ENCODE assay signal across 23 cellular contexts in the genomic region with DNA sequence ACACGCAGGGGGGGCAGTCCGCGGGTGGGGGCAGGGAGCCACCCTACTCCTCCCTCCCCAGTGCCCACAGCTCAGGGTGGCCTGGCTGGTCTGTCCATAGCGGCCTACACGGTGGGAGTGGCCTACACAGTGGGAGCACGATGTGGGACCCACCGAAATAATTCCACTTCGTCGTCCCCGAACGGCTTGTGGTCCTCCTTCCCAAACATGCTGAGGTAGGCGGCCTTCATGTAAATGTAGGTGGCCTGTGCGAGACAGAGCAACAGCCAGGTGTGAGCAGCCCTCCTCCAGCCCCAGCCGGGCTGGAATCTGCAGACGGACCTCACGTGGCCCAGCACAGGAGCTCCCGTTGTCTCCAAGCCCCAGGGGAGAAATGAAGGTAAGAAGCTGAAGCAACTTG. TPM values are rescaled to one million over a fixed set of nuclear protein-coding genes. Genes with fewer than 3 reads are reported as not detected.
DNase-seq lines count a peak whose midpoint lies in the region; ATAC-seq and TF ChIP-seq lines count a peak whose summit lies in the region.
"Had no signal": no experiment of that assay in that cellular context is flagged by ENCODE, and none has a peak within 500 bp of the region (broad histone marks: within the 10 kb centered on the region; RNA-seq: fewer than 3 reads in every experiment).

No MANE protein-coding gene starts in this region.

- ATAC-seq in WTC11: 0 out of 2 replicates have a peak, but pooled peaks have one; percentile 4
- ATAC-seq in foreskin keratinocyte: no peak
- no peak for ATAC-seq in GM19324 (IDR thresholded peaks at IDR 0.05; ENCODE audit: low FRiP score, unreplicated experiment)

- H3K56ac ChIP-seq in mesendoderm (ENCODE audit: low read length): no peak overlapping the region

- H2BK120ac ChIP-seq in mesendoderm (ENCODE audit: low read depth, low read length): no peak overlapping the region

- H3K9me3 Mint-ChIP-seq in WTC11: peaks cover 9% of the 10 kb centered on the region; the same call in 1 of the 2 replicates
- H3K9me3 Mint-ChIP-seq: dendritic cell treated with granulocyte-macrophage colony-stimulating factor and Interleukin-4, amounts not matched to agents 40 ng/mL and 50 ng/mL, for 4 days had no signal

- no peaks in the 10 kb centered on the region for H3K79me2 ChIP-seq in mesendoderm (ENCODE audit: control insufficient read depth, insufficient read depth, low read length)

- H3K4me3 Mint-ChIP-seq in WTC11: no peak overlapping the region

- H3K23ac ChIP-seq in mesendoderm (ENCODE audit: low read length): no peak overlapping the region

- H3K4me2 ChIP-seq in mesendoderm (ENCODE audit: low read length): no peak overlapping the region
- H3K4me2 ChIP-seq: KMS-11 had no signal

- no CpG with 5 or more reads among the region's 17 CpGs for WGBS in mesendoderm (ENCODE audit: extremely low coverage, insufficient coverage, low lambda C conversion rate)
- 91 to 93% methylated on average over 14 to 17 of the region's 17 CpGs for WGBS in tibial nerve, 2 donors

- H3K4me3 ChIP-seq in right atrium auricular region: no peak overlapping the region
- H3K4me3 ChIP-seq in mesendoderm (ENCODE audit: low read length): no peak overlapping the region
- no peak overlapping the region for H3K4me3 ChIP-seq in tibial nerve

- H3K9ac ChIP-seq in mesendoderm (ENCODE audit: low read length): no peak overlapping the region
- H3K9ac ChIP-seq: KMS-11 had no signal

- no peak overlapping the region for H3K4ac ChIP-seq in mesendoderm (ENCODE audit: low read depth, low read length)

- peak; percentile 56 for DNase-seq in cardiac septum (ENCODE audit: low spot score)
- no peak for DNase-seq in right atrium auricular region (ENCODE audit: low spot score)
- DNase-seq in WTC11 (ENCODE audit: low spot score): no peak
- no peak for DNase-seq in mesendoderm
- no peak for DNase-seq in foreskin keratinocyte
- DNase-seq in T-helper 9 cell: no peak
- DNase-seq in tibial nerve (ENCODE audit: low spot score in 2 of 2): no peak
- DNase-seq: activated CD4-positive, alpha-beta T cell treated with anti-CD3 and anti-CD28 coated beads, Interleukin-2, amount 50 U/mL, for 4 hours; activated gamma-delta T cell treated with Interleukin-2 at 50 U/mL for 16 hours; left lung; NCI-H146; NCI-H524; NK-92 treated with Interleukin-12 subunit alpha and Interleukin-12 subunit beta, amount 100 ng/mL, for 24 hours; occipital lobe; stimulated activated CD8-positive, alpha-beta memory T cell treated with anti-CD3 and anti-CD28 coated beads, Interleukin-4, amount 100 ng/mL, for 48 hours; T-helper 17 cell; upper lobe of left lung; WERI-Rb-1 had no signal

- H3K27ac Mint-ChIP-seq in WTC11: no peak overlapping the region
- H3K27ac Mint-ChIP-seq: T-helper 17 cell had no signal

- no peak overlapping the region for H2BK5ac ChIP-seq in mesendoderm (ENCODE audit: low read length)

- POLR2A ChIA-PET in WTC11 (lab: Charles Lee): interaction anchor here (1.4 kb wide), 1 partner anchor 10 kb away, joined by 3 read pairs; no protein-coding TSS in a partner anchor

- H3K36me3 Mint-ChIP-seq in WTC11: 0 out of 2 replicates have a peak, but pooled peaks cover 2% of the 10 kb centered on the region

- intact Hi-C loops in cardiac septum (cut with DNase I): loop anchor here (2.0 to 10.0 kb wide), 3 partner anchors 59 to 239 kb away; partner anchors contain the start of gene RNF11

- no peaks in the 10 kb centered on the region for H3K79me1 ChIP-seq in mesendoderm (ENCODE audit: low read length)

- no peaks in the 10 kb centered on the region for H3K27me3 ChIP-seq in right atrium auricular region
- no peaks in the 10 kb centered on the region for H3K27me3 ChIP-seq in mesendoderm (ENCODE audit: insufficient read depth, low read length, poor library complexity)
- no peaks in the 10 kb centered on the region for H3K27me3 ChIP-seq in foreskin keratinocyte
- H3K27me3 ChIP-seq in tibial nerve: no peaks in the 10 kb centered on the region
- H3K27me3 ChIP-seq: BLaER1, heart left ventricle, left lung, upper lobe of left lung had no signal

- TF ChIP-seq POLR2A in tibial nerve (IDR thresholded peaks at IDR 0.05): no peak

- TF ChIP-seq CTCF in right atrium auricular region (IDR thresholded peaks at IDR 0.05) (no peak), WTC11 (IDR thresholded peaks at IDR 0.05) (no peak), foreskin keratinocyte (conservative IDR thresholded peaks at IDR 0.05) (no peak), tibial nerve (IDR thresholded peaks at IDR 0.05) (no peak)

- no peak overlapping the region for H3K27ac ChIP-seq in right atrium auricular region
- no peak overlapping the region for H3K27ac ChIP-seq in mesendoderm (ENCODE audit: low read depth, low read length)
- H3K27ac ChIP-seq in foreskin keratinocyte: no peak overlapping the region
- no peak overlapping the region for H3K27ac ChIP-seq in tibial nerve
- H3K27ac ChIP-seq: BLaER1, KMS-11, left lung had no signal

- H3K9me3 ChIP-seq in right atrium auricular region (no peaks in the 10 kb centered on the region), tibial nerve (no peaks in the 10 kb centered on the region)
- H3K9me3 ChIP-seq: heart left ventricle, left lung, upper lobe of left lung had no signal

- CTCF ChIA-PET in WTC11 (lab: Charles Lee): interaction anchor here (1.0 to 3.4 kb wide), 23 partner anchors 9 to 318 kb away, joined by 3 to 46 read pairs (median 6); partner anchors contain the start of genes EPS15 and RNF11

- H3K36me3 ChIP-seq in right atrium auricular region (no peaks in the 10 kb centered on the region), mesendoderm (ENCODE audit: control insufficient read depth, insufficient read depth, low read length) (no peaks in the 10 kb centered on the region), tibial nerve (no peaks in the 10 kb centered on the region)
- H3K36me3 ChIP-seq: BLaER1, heart left ventricle, left lung, upper lobe of left lung had no signal

- peaks cover 13% of the 10 kb centered on the region for H3K27me3 Mint-ChIP-seq in WTC11 (ENCODE audit: low read depth)

- H3K4me1 ChIP-seq in right atrium auricular region (peaks cover 0 to 16% of the 10 kb centered on the region in 2 donors), mesendoderm (ENCODE audit: control insufficient read depth, low read depth, low read length) (peaks cover 2% of the 10 kb centered on the region), foreskin keratinocyte (no peaks in the 10 kb centered on the region), tibial nerve (peaks cover 0 to 13% (median 6%) of the 10 kb centered on the region in 4 donors)

- H2BK15ac ChIP-seq in mesendoderm (replicated peaks; ENCODE audit: low read depth): no peak overlapping the region

- no peak overlapping the region for H3K18ac ChIP-seq in mesendoderm (ENCODE audit: low read length)

- no peak for TF ChIP-seq EP300 in tibial nerve (IDR thresholded peaks at IDR 0.05)

- H4K5ac ChIP-seq in mesendoderm (ENCODE audit: low read length): peak overlapping the region; percentile 50

- no peak overlapping the region for H2AK5ac ChIP-seq in mesendoderm (ENCODE audit: low read length)

- H4K8ac ChIP-seq in mesendoderm (ENCODE audit: low read depth, low read length): no peak overlapping the region

- H3K4me1 Mint-ChIP-seq in WTC11: peaks cover 13% of the 10 kb centered on the region

TF ChIP-seq in WTC11, 78 proteins besides CTCF, POLR2A, EP300 and RAD21 (continues in another document):
- TF ChIP-seq ERG (CRISPR knock-in tag; IDR thresholded peaks at IDR 0.05): no peak
- no peak for TF ChIP-seq TCF7 (CRISPR knock-in tag; IDR thresholded peaks at IDR 0.05; ENCODE audit: low read depth)
- no peak for TF ChIP-seq NR3C1 (CRISPR knock-in tag; conservative IDR thresholded peaks at IDR 0.05; ENCODE audit: low read depth)
- no peak for TF ChIP-seq GTF2I (CRISPR knock-in tag; conservative IDR thresholded peaks at IDR 0.05)
- TF ChIP-seq, protein P1, sequence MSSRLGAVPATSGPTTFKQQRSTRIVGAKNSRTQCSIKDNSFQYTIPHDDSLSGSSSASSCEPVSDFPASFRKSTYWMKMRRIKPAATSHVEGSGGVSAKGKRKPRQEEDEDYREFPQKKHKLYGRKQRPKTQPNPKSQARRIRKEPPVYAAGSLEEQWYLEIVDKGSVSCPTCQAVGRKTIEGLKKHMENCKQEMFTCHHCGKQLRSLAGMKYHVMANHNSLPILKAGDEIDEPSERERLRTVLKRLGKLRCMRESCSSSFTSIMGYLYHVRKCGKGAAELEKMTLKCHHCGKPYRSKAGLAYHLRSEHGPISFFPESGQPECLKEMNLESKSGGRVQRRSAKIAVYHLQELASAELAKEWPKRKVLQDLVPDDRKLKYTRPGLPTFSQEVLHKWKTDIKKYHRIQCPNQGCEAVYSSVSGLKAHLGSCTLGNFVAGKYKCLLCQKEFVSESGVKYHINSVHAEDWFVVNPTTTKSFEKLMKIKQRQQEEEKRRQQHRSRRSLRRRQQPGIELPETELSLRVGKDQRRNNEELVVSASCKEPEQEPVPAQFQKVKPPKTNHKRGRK (CRISPR knock-in tag; IDR thresholded peaks at IDR 0.05; ENCODE audit: borderline replicate concordance): no peak
- TF ChIP-seq, protein P2, sequence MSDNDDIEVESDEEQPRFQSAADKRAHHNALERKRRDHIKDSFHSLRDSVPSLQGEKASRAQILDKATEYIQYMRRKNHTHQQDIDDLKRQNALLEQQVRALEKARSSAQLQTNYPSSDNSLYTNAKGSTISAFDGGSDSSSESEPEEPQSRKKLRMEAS (CRISPR knock-in tag; IDR thresholded peaks at IDR 0.05): no peak

RNA-seq across cellular contexts. Expression of gene TTC39A, which starts 34.4 kb away (rescaled TPM):
- total RNA-seq in cardiac septum (20.3 TPM), right atrium auricular region (10 to 100 TPM; 14.9 to 33.7 TPM), WTC11 (2021) (3.4 to 8.4 TPM (median 5.7 TPM) in 3 replicates), foreskin keratinocyte (0.20 and 0.25 TPM in 2 replicates), tibial nerve (1 to 10 TPM in 1 of 4 donors, under 1 TPM in 2, not detected in 1; 0.20 to 2.4 (median 0.84) TPM)
- 3.7 TPM for polyA plus RNA-seq in mesendoderm (2013, experiment 1 of 2)
- polyA plus RNA-seq in mesendoderm (2013, experiment 2 of 2): 3.6 TPM
- polyA plus RNA-seq in foreskin keratinocyte: 0.11 and 0.13 TPM in 2 replicates
- total RNA-seq: T-helper 17 cell had no signal

RNA-seq across cellular contexts. Expression of gene RNF11, which starts 59.9 kb away (rescaled TPM):
- total RNA-seq in cardiac septum (137 TPM), right atrium auricular region (100 to 1,000 TPM in 1 of 2 donors, 10 to 100 TPM in 1; 87.2 to 103 TPM), WTC11 (2021) (45.5 to 50.8 TPM (median 46.1 TPM) in 3 replicates), foreskin keratinocyte (73.7 and 78.4 TPM in 2 replicates), tibial nerve (10 to 100 TPM; 56.7 to 84.3 (median 76.2) TPM)
- 52.5 TPM for polyA plus RNA-seq in mesendoderm (2013, experiment 1 of 2)
- 53.1 TPM for polyA plus RNA-seq in mesendoderm (2013, experiment 2 of 2)
- polyA plus RNA-seq in foreskin keratinocyte: 25.3 and 31.1 TPM in 2 replicates
